In the genomic region with DNA sequence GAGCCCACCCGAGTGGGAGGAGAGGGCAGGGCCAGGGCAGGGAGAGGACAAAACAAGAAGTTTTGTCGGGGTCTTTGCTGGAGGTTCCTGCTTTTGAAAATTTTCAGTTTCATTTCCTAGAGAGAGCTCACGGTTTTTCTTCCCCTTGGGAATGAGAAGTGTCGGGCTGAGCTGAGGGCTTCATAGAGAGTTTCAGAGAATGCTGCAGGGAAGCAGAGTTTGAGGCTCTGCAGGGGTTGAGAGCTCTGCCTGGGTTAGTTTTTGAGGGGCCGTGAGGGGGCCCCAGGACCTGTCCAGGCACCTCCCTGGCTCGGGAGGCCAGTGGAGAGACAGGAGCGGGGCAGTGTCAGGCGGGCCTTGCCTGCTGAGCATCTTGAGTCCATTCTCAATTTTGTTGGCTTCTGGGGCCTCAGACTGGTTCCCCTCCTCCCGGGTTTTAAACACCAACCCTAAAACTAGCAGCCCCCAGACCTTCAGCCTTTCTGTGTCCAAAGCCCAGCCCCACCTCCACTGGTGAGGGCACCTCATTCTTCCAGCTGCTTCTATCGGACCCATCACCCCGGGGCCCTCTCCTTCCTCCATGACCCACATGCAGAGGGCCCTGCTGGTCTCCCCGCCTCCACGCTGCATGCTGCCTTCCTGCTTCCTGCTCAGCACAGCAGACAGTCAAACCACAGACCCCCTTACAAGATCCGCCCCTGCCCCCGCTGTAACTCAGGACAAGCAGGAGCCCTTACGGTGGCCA, we compare ENCODE assay signal across 7 cellular contexts. TPM values are rescaled to one million over a fixed set of nuclear protein-coding genes. Genes with fewer than 3 reads are reported as not detected.
DNase-seq lines count a peak whose midpoint lies in the region; ATAC-seq and TF ChIP-seq lines count a peak whose summit lies in the region.

No MANE protein-coding gene starts in this region.

- H3K36me3 Mint-ChIP-seq in activated T-helper 17 cell treated with anti-CD3 and anti-CD28 coated beads, Interleukin-2, amount 50 U/mL, for 72 hours (ENCODE audit: low read depth) = peaks cover 17% of the 10 kb centered on the region
- H3K36me3 Mint-ChIP-seq in glutamatergic neuron (ENCODE audit: unreplicated experiment) = no peaks in the 10 kb centered on the region

- H3K27ac ChIP-seq in lower lobe of right lung (peak overlapping the region; percentile 98), temporal lobe (ENCODE audit: low read depth, low read length) (peak overlapping the region; percentile 56)

- peak; percentile 49 for DNase-seq in NAMALWA (ENCODE audit: low spot score)
- peak; percentile 65 for DNase-seq in lower lobe of right lung
- no peak for DNase-seq in NCI-H128 (lab: John Stamatoyannopoulos, UW; ENCODE audit: unreplicated experiment)
- no peak for DNase-seq in NCI-H1417 (lab: John Stamatoyannopoulos, UW)
- no peak for DNase-seq in glutamatergic neuron

- H3K9me3 ChIP-seq in lower lobe of right lung = no peaks in the 10 kb centered on the region

- ATAC-seq in activated T-helper 17 cell treated with anti-CD3 and anti-CD28 coated beads, Interleukin-2, amount 50 U/mL, for 72 hours (replicated peaks) = no peak
- ATAC-seq in lower lobe of right lung = no peak

- H3K4me1 ChIP-seq in lower lobe of right lung = peaks cover 59% of the 10 kb centered on the region

- TF ChIP-seq CTCF in lower lobe of right lung (IDR thresholded peaks at IDR 0.05) = no peak
- no peak for TF ChIP-seq CTCF in glutamatergic neuron (IDR thresholded peaks at IDR 0.05; ENCODE audit: partially characterized antibody, unreplicated experiment)

- H3K9me3 Mint-ChIP-seq in activated T-helper 17 cell treated with anti-CD3 and anti-CD28 coated beads, Interleukin-2, amount 50 U/mL, for 72 hours = no peaks in the 10 kb centered on the region
- H3K9me3 Mint-ChIP-seq in glutamatergic neuron (ENCODE audit: unreplicated experiment) = peaks cover 10% of the 10 kb centered on the region

- H3K4me1 Mint-ChIP-seq in activated T-helper 17 cell treated with anti-CD3 and anti-CD28 coated beads, Interleukin-2, amount 50 U/mL, for 72 hours = peaks cover 22% of the 10 kb centered on the region
- peaks cover 14% of the 10 kb centered on the region for H3K4me1 Mint-ChIP-seq in glutamatergic neuron (ENCODE audit: low read depth, unreplicated experiment)

- H3K36me3 ChIP-seq in lower lobe of right lung = peaks cover 31% of the 10 kb centered on the region

- peak overlapping the region; percentile 83 for H3K27ac Mint-ChIP-seq in activated T-helper 17 cell treated with anti-CD3 and anti-CD28 coated beads, Interleukin-2, amount 50 U/mL, for 72 hours
- no peak overlapping the region for H3K27ac Mint-ChIP-seq in glutamatergic neuron (ENCODE audit: unreplicated experiment)

- H3K4me3 Mint-ChIP-seq in activated T-helper 17 cell treated with anti-CD3 and anti-CD28 coated beads, Interleukin-2, amount 50 U/mL, for 72 hours = peak overlapping the region; percentile 99
- no peak overlapping the region for H3K4me3 Mint-ChIP-seq in glutamatergic neuron (ENCODE audit: unreplicated experiment)

- peak overlapping the region; percentile 99 for H3K4me3 ChIP-seq in lower lobe of right lung

- intact Hi-C loops in lower lobe of right lung (cut with DNase I) = no loop called here

- H3K27me3 Mint-ChIP-seq in activated T-helper 17 cell treated with anti-CD3 and anti-CD28 coated beads, Interleukin-2, amount 50 U/mL, for 72 hours = no peaks in the 10 kb centered on the region
- peaks cover 4% of the 10 kb centered on the region for H3K27me3 Mint-ChIP-seq in glutamatergic neuron (ENCODE audit: unreplicated experiment)

- H3K27me3 ChIP-seq in lower lobe of right lung (ENCODE audit: low read depth) = no peaks in the 10 kb centered on the region

RNA-seq across cellular contexts. Expression of gene RNF213, which starts 3.6 kb away (rescaled TPM):
- total RNA-seq in activated T-helper 17 cell treated with anti-CD3 and anti-CD28 coated beads, Interleukin-2, amount 50 U/mL, for 72 hours = 1,000 to 10,000 TPM; 1,022 to 1,405 TPM
- 300 TPM for total RNA-seq in lower lobe of right lung
- total RNA-seq in temporal lobe = 16.0 TPM
- 34.7 TPM for total RNA-seq in glutamatergic neuron (ENCODE audit: unreplicated experiment)

RNA-seq across cellular contexts. Expression of gene SLC26A11, which starts 44.0 kb away (rescaled TPM):
- total RNA-seq in activated T-helper 17 cell treated with anti-CD3 and anti-CD28 coated beads, Interleukin-2, amount 50 U/mL, for 72 hours = 10 to 100 TPM; 23.5 to 37.3 TPM
- total RNA-seq in lower lobe of right lung (42.4 TPM), temporal lobe (10.6 TPM), glutamatergic neuron (ENCODE audit: unreplicated experiment) (15.9 TPM)

RNA-seq across cellular contexts. Expression of gene SGSH, which starts 44.1 kb away (rescaled TPM):
- total RNA-seq in activated T-helper 17 cell treated with anti-CD3 and anti-CD28 coated beads, Interleukin-2, amount 50 U/mL, for 72 hours = 10 to 100 TPM; 45.7 to 63.6 TPM
- total RNA-seq in lower lobe of right lung (57.8 TPM), temporal lobe (5.7 TPM), glutamatergic neuron (ENCODE audit: unreplicated experiment) (17.3 TPM)

Comparison
In these comparisons a context has a peak if more than half of its experiments do, and no peak if none do; other contexts are left out.
1. DNase-seq: peak in NAMALWA (single experiment) and lower lobe of right lung (single experiment); none in NCI-H128 (single experiment), NCI-H1417 (0 of 3) and glutamatergic neuron (single experiment).